In genomic region chr13:108700421-108701170, GRCh38 we compare ENCODE assay signal across 2 cellular contexts.
TF ChIP-seq lines count a peak whose summit lies in the region.

No MANE protein-coding gene starts in this region.

TF ChIP-seq in GM23338, 12 proteins besides CTCF, POLR2A, EP300 and RAD21 (continued from another document):
- TF ChIP-seq REST (IDR thresholded peaks at IDR 0.05; ENCODE audit: unreplicated experiment), result no peak
- TF ChIP-seq NANOG (IDR thresholded peaks at IDR 0.05; ENCODE audit: borderline replicate concordance), result no peak
- TF ChIP-seq ZNF331 (CRISPR knock-in tag; IDR thresholded peaks at IDR 0.05; ENCODE audit: low read depth), result no peak
- no peak for TF ChIP-seq JUNB (IDR thresholded peaks at IDR 0.05; ENCODE audit: unreplicated experiment)
- TF ChIP-seq STAT1 (IDR thresholded peaks at IDR 0.05; ENCODE audit: unreplicated experiment), result no peak
- TF ChIP-seq ETS1 (IDR thresholded peaks at IDR 0.05), result no peak
- TF ChIP-seq CREB1 (CRISPR knock-in tag; IDR thresholded peaks at IDR 0.05; ENCODE audit: low read depth), result no peak
- TF ChIP-seq POLR2AphosphoS5 (IDR thresholded peaks at IDR 0.05; ENCODE audit: low read depth), result no peak
- TF ChIP-seq EZH2 (IDR thresholded peaks at IDR 0.05; ENCODE audit: low read depth, unreplicated experiment), result no peak
- TF ChIP-seq ZNF462 (CRISPR knock-in tag; IDR thresholded peaks at IDR 0.05), result no peak

TF ChIP-seq in WTC11, 78 proteins besides CTCF, POLR2A, EP300 and RAD21 (continued from another document):
- no peak for TF ChIP-seq MLX (CRISPR knock-in tag; IDR thresholded peaks at IDR 0.05)
- TF ChIP-seq ZNF317 (CRISPR knock-in tag; IDR thresholded peaks at IDR 0.05; ENCODE audit: borderline replicate concordance, low read depth), result no peak
- no peak for TF ChIP-seq ZNF138 (CRISPR knock-in tag; conservative IDR thresholded peaks at IDR 0.05)
- no peak for TF ChIP-seq E2F1 (CRISPR knock-in tag; IDR thresholded peaks at IDR 0.05)
